Comparison of ENCODE assay signal across 1 cellular context in the genomic region with DNA sequence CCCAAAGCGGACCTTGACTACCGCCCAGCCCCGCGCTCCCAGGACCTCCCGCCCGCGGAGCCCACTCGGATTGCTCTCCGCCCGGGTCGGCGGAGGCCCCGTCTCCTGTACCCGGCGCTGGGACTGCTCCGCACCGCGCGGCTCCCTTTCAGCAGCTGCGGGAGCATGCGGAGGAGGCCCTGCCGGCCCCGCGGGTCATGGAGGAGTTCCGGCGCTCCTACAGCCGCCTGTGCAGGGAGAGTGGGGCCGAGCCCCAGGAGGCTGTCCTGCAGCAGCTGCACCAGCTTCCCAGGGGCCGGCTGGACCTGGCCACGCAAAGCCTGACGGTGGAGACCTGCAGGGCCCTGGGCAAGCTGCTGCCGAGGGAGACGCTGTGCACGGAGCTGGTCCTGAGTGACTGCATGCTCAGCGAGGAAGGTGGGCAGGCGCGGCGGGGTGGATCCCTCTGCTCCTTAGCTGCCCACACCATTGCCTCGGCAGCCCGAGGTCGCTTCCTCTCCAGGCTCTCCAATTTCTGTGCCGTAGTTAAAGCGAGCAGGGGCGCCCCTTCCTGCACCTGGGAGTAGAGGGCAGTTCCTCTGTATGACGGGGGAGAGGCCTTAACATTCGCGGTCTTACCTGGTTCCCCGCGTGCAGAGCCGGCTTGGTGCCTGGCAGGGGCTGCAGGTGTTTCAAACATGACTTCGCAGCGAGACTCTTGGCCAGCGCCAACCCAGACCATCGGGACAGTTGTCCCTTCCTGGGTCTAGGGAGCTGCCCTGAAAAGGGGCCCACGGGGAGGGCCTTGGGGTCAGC.
TF ChIP-seq lines count a peak whose summit lies in the region.

No MANE protein-coding gene starts in this region.

TF ChIP-seq in GM12878, 131 proteins besides CTCF, POLR2A, EP300 and RAD21 (continued from another document):
- TF ChIP-seq, protein P1, sequence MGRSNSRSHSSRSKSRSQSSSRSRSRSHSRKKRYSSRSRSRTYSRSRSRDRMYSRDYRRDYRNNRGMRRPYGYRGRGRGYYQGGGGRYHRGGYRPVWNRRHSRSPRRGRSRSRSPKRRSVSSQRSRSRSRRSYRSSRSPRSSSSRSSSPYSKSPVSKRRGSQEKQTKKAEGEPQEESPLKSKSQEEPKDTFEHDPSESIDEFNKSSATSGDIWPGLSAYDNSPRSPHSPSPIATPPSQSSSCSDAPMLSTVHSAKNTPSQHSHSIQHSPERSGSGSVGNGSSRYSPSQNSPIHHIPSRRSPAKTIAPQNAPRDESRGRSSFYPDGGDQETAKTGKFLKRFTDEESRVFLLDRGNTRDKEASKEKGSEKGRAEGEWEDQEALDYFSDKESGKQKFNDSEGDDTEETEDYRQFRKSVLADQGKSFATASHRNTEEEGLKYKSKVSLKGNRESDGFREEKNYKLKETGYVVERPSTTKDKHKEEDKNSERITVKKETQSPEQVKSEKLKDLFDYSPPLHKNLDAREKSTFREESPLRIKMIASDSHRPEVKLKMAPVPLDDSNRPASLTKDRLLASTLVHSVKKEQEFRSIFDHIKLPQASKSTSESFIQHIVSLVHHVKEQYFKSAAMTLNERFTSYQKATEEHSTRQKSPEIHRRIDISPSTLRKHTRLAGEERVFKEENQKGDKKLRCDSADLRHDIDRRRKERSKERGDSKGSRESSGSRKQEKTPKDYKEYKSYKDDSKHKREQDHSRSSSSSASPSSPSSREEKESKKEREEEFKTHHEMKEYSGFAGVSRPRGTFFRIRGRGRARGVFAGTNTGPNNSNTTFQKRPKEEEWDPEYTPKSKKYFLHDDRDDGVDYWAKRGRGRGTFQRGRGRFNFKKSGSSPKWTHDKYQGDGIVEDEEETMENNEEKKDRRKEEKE (IDR thresholded peaks at IDR 0.05): no peak
- TF ChIP-seq SMC3 (IDR thresholded peaks at IDR 0.05; ENCODE audit: borderline replicate concordance, low read length): no peak
- TF ChIP-seq, protein P2, sequence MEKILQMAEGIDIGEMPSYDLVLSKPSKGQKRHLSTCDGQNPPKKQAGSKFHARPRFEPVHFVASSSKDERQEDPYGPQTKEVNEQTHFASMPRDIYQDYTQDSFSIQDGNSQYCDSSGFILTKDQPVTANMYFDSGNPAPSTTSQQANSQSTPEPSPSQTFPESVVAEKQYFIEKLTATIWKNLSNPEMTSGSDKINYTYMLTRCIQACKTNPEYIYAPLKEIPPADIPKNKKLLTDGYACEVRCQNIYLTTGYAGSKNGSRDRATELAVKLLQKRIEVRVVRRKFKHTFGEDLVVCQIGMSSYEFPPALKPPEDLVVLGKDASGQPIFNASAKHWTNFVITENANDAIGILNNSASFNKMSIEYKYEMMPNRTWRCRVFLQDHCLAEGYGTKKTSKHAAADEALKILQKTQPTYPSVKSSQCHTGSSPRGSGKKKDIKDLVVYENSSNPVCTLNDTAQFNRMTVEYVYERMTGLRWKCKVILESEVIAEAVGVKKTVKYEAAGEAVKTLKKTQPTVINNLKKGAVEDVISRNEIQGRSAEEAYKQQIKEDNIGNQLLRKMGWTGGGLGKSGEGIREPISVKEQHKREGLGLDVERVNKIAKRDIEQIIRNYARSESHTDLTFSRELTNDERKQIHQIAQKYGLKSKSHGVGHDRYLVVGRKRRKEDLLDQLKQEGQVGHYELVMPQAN (conservative IDR thresholded peaks at IDR 0.05): peak; percentile 46
- TF ChIP-seq, protein P3, sequence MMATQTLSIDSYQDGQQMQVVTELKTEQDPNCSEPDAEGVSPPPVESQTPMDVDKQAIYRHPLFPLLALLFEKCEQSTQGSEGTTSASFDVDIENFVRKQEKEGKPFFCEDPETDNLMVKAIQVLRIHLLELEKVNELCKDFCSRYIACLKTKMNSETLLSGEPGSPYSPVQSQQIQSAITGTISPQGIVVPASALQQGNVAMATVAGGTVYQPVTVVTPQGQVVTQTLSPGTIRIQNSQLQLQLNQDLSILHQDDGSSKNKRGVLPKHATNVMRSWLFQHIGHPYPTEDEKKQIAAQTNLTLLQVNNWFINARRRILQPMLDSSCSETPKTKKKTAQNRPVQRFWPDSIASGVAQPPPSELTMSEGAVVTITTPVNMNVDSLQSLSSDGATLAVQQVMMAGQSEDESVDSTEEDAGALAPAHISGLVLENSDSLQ (IDR thresholded peaks at IDR 0.05): peak; percentile 40; the same call in 1 of the 2 replicates
- no peak for TF ChIP-seq RELB (IDR thresholded peaks at IDR 0.05; ENCODE audit: low read depth)
- TF ChIP-seq, protein P4, sequence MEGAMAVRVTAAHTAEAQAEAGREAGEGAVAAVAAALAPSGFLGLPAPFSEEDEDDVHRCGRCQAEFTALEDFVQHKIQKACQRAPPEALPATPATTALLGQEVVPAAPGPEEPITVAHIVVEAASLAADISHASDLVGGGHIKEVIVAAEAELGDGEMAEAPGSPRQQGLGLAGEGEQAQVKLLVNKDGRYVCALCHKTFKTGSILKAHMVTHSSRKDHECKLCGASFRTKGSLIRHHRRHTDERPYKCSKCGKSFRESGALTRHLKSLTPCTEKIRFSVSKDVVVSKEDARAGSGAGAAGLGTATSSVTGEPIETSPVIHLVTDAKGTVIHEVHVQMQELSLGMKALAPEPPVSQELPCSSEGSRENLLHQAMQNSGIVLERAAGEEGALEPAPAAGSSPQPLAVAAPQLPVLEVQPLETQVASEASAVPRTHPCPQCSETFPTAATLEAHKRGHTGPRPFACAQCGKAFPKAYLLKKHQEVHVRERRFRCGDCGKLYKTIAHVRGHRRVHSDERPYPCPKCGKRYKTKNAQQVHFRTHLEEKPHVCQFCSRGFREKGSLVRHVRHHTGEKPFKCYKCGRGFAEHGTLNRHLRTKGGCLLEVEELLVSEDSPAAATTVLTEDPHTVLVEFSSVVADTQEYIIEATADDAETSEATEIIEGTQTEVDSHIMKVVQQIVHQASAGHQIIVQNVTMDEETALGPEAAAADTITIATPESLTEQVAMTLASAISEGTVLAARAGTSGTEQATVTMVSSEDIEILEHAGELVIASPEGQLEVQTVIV (IDR thresholded peaks at IDR 0.05; ENCODE audit: borderline replicate concordance, partially characterized antibody): no peak
- no peak; the same call in 1 of the 2 replicates for TF ChIP-seq IKZF1 (conservative IDR thresholded peaks at IDR 0.05)
